1 cellular context compared by ENCODE assay signal in genomic region chr1:161131721-161132409, GRCh38.
TF ChIP-seq lines count a peak whose summit lies in the region.

No MANE protein-coding gene starts in this region.

TF ChIP-seq in K562, 482 proteins besides CTCF, POLR2A, EP300 and RAD21 (continues in another document):
- TF ChIP-seq NR1H2 (CRISPR knock-in tag; IDR thresholded peaks at IDR 0.05) (no peak), DEAF1 (CRISPR knock-in tag; IDR thresholded peaks at IDR 0.05) (no peak), ZBTB40 (IDR thresholded peaks at IDR 0.05) (peak; percentile 64), ZBTB40 (CRISPR knock-in tag; IDR thresholded peaks at IDR 0.05) (no peak), XRCC5 (IDR thresholded peaks at IDR 0.05; ENCODE audit: low read depth, low read length) (no peak), FOXK1 (CRISPR knock-in tag; IDR thresholded peaks at IDR 0.05; ENCODE audit: borderline replicate concordance) (no peak), MTA1 (IDR thresholded peaks at IDR 0.05; ENCODE audit: borderline replicate concordance) (peak; percentile 70; the same call in 1 of the 2 replicates), EGR1 (conservative IDR thresholded peaks at IDR 0.05) (no peak), ZC3H4 (CRISPR knock-in tag; IDR thresholded peaks at IDR 0.05; ENCODE audit: borderline replicate concordance) (no peak), MLLT1 (IDR thresholded peaks at IDR 0.05) (peak; percentile 67 to 89), TCFL5 (CRISPR knock-in tag; conservative IDR thresholded peaks at IDR 0.05) (no peak), TSC22D4 (tag; IDR thresholded peaks at IDR 0.05) (0 out of 2 replicates have a peak, but pooled peaks have one; percentile 18), BCOR (IDR thresholded peaks at IDR 0.05) (0 out of 2 replicates have a peak, but pooled peaks have one; percentile 23), ASH1L (IDR thresholded peaks at IDR 0.05; ENCODE audit: borderline replicate concordance, low read depth, partially characterized antibody) (peak; percentile 40), TCF7 (IDR thresholded peaks at IDR 0.05; ENCODE audit: borderline replicate concordance) (no peak), SP1 (CRISPR knock-in tag; IDR thresholded peaks at IDR 0.05) (no peak), ARID1B (IDR thresholded peaks at IDR 0.05) (peak; percentile 54), KDM4B (IDR thresholded peaks at IDR 0.05; ENCODE audit: borderline replicate concordance in 2 of 2, low read depth in 1 of 2) (no peak), CBFA2T2 (conservative IDR thresholded peaks at IDR 0.05) (no peak), USF2 (CRISPR knock-in tag; IDR thresholded peaks at IDR 0.05) (no peak), EHMT2 (IDR thresholded peaks at IDR 0.05) (peak; percentile 32; the same call in 1 of the 2 replicates), PPARD (CRISPR knock-in tag; IDR thresholded peaks at IDR 0.05) (no peak), POU5F1 (IDR thresholded peaks at IDR 0.05; ENCODE audit: borderline replicate concordance, low read depth, low read length, partially characterized antibody) (no peak), TOE1 (IDR thresholded peaks at IDR 0.05; ENCODE audit: borderline replicate concordance) (peak; percentile 73; the same call in 1 of the 2 replicates), TOE1 (CRISPR knock-in tag; IDR thresholded peaks at IDR 0.05; ENCODE audit: borderline replicate concordance, low read depth) (no peak), KLF13 (tag; IDR thresholded peaks at IDR 0.05; ENCODE audit: borderline replicate concordance, low read depth) (no peak), MEF2A (IDR thresholded peaks at IDR 0.05; ENCODE audit: control insufficient read depth, low read depth, low read length) (no peak), CSDE1 (IDR thresholded peaks at IDR 0.05) (0 out of 4 replicates have a peak, but pooled peaks of 1 of the 2 experiments have one; percentile 56), NFATC3 (IDR thresholded peaks at IDR 0.05) (no peak), CBFA2T3 (IDR thresholded peaks at IDR 0.05) (peak; percentile 11; the same call in 1 of the 2 replicates), MTA2 (IDR thresholded peaks at IDR 0.05; ENCODE audit: low read depth) (peak; percentile 38; the same call in 1 of the 2 replicates), ZBTB8A (IDR thresholded peaks at IDR 0.05; ENCODE audit: partially characterized antibody) (no peak), RFX5 (IDR thresholded peaks at IDR 0.05; ENCODE audit: low read depth, low read length) (no peak), MCM7 (IDR thresholded peaks at IDR 0.05) (peak in 1 of 2 experiments; percentile 30; a peak in 1 of 4 replicates), OTX1 (CRISPR knock-in tag; IDR thresholded peaks at IDR 0.05) (peak; percentile 7), ZNF696 (CRISPR knock-in tag; conservative IDR thresholded peaks at IDR 0.05) (no peak), ZBTB17 (CRISPR knock-in tag; IDR thresholded peaks at IDR 0.05) (no peak), ZNF324 (CRISPR knock-in tag; IDR thresholded peaks at IDR 0.05) (no peak), MAZ (CRISPR knock-in tag; conservative IDR thresholded peaks at IDR 0.05 in 1 of 2, IDR thresholded peaks at IDR 0.05 in 1 of 2) (peak in 1 of 2 experiments; percentile 15; a peak in 1 of 4 replicates), ZFP1 (CRISPR knock-in tag; IDR thresholded peaks at IDR 0.05) (no peak), ZNF280A (IDR thresholded peaks at IDR 0.05; ENCODE audit: low read depth, partially characterized antibody) (peak; percentile 59), ZNF133 (CRISPR knock-in tag; IDR thresholded peaks at IDR 0.05) (no peak), SIN3B (IDR thresholded peaks at IDR 0.05; ENCODE audit: low read depth) (no peak), ARNT (IDR thresholded peaks at IDR 0.05) (peak; percentile 51 to 70; a peak in 2 of 4 replicates), ZNF639 (CRISPR knock-in tag; conservative IDR thresholded peaks at IDR 0.05 in 1 of 2, IDR thresholded peaks at IDR 0.05 in 1 of 2) (no peak), E2F3 (CRISPR knock-in tag; IDR thresholded peaks at IDR 0.05) (no peak), BRF1 (IDR thresholded peaks at IDR 0.05; ENCODE audit: borderline replicate concordance, extremely low read depth, insufficient read length) (no peak), SRSF3 (IDR thresholded peaks at IDR 0.05; ENCODE audit: insufficient read depth, low read length) (0 out of 2 replicates have a peak, but pooled peaks have one; percentile 55), ZNF140 (CRISPR knock-in tag; IDR thresholded peaks at IDR 0.05) (no peak), MED1 (CRISPR knock-in tag; IDR thresholded peaks at IDR 0.05; ENCODE audit: borderline replicate concordance) (no peak)
- TF ChIP-seq, protein P1, sequence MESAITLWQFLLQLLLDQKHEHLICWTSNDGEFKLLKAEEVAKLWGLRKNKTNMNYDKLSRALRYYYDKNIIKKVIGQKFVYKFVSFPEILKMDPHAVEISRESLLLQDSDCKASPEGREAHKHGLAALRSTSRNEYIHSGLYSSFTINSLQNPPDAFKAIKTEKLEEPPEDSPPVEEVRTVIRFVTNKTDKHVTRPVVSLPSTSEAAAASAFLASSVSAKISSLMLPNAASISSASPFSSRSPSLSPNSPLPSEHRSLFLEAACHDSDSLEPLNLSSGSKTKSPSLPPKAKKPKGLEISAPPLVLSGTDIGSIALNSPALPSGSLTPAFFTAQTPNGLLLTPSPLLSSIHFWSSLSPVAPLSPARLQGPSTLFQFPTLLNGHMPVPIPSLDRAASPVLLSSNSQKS (CRISPR knock-in tag; IDR thresholded peaks at IDR 0.05): no peak
- TF ChIP-seq, protein P2, sequence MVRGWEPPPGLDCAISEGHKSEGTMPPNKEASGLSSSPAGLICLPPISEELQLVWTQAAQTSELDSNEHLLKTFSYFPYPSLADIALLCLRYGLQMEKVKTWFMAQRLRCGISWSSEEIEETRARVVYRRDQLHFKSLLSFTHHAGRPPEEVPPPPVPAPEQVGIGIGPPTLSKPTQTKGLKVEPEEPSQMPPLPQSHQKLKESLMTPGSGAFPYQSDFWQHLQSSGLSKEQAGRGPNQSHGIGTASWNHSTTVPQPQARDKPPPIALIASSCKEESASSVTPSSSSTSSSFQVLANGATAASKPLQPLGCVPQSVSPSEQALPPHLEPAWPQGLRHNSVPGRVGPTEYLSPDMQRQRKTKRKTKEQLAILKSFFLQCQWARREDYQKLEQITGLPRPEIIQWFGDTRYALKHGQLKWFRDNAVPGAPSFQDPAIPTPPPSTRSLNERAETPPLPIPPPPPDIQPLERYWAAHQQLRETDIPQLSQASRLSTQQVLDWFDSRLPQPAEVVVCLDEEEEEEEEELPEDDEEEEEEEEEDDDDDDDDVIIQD (CRISPR knock-in tag; IDR thresholded peaks at IDR 0.05): no peak
